In the genomic region with DNA sequence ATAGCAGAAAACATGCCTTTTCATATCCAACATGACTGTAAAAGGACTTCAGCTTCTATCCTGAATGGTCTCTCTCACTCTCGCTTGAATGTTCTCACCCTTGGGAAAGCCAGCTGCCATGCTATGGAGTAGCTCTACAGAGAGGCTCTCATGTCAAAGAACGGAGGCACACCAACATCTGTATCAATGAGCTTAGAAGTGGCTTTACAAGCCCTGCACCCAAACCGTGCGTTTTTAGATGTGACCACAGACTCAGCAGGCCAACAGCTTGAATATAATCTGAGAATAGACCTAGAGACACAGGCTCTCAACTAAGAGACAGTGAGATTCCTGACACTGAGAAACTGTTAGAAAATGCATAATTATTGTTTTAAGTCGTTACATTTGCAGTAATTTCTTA, we compare ENCODE assay signal across 24 cellular contexts.
"Had no signal": no experiment of that assay in that cellular context is flagged by ENCODE, and none has a peak within 500 bp of the region (broad histone marks: within the 10 kb centered on the region; RNA-seq: fewer than 3 reads in every experiment).

No MANE protein-coding gene starts in this region.

- H3K36me3 Mint-ChIP-seq: IgD-negative memory B cell had no signal

- H3K4me1 Mint-ChIP-seq: IgD-negative memory B cell had no signal

- DNase-seq: KBM-7; MV-4-11; NCI-H1048; NCI-H1105; NCI-H1417; NCI-H1436 treated with DMSO at 0.1 percent for 48 hours; NCI-H187; NCI-H2029; NCI-H2081 treated with DMSO at 0.1 percent for 48 hours; NCI-H2171; NCI-H226; NCI-H446; NCI-H510A; NCI-H524 treated with DMSO at 0.1 percent for 48 hours; NCI-H69; NCI-H774; NK-92 treated with Interleukin-12 subunit alpha and Interleukin-12 subunit beta, amount 100 ng/mL, for 24 hours; PC-3; SHP77; T-helper 1 cell had no signal

- H3K27me3 Mint-ChIP-seq: IgD-negative memory B cell had no signal

- H3K4me3 Mint-ChIP-seq: IgD-negative memory B cell had no signal

- H3K27ac Mint-ChIP-seq: IgD-negative memory B cell had no signal

- ATAC-seq: Panc1, PC-3, SK-N-SH treated with all-trans-retinoic acid at 6 μM for 48 hours had no signal

- H3K27ac ChIP-seq: RWPE1 had no signal
